In genomic region chr9:91843623-91844111, GRCh38 we compare ENCODE assay signal across 12 cellular contexts.
A peak's percentile ranks its signal among the peaks of the same experiment; 100 is the strongest.
DNase-seq lines count a peak whose midpoint lies in the region; FAIRE-seq and TF ChIP-seq lines count a peak whose summit lies in the region.
"Had no signal": no experiment of that assay in that cellular context is flagged by ENCODE, and none has a peak within 500 bp of the region (broad histone marks: within the 10 kb centered on the region; RNA-seq: fewer than 3 reads in every experiment).

No MANE protein-coding gene starts in this region.

- no peaks in the 10 kb centered on the region for H3K27me3 Mint-ChIP-seq in progenitor cell of endocrine pancreas

- peak in 1 of 2 donors; percentile 30 for TF ChIP-seq POLR2A in adrenal gland (IDR thresholded peaks at IDR 0.05)

- TF ChIP-seq CTCF in adrenal gland (IDR thresholded peaks at IDR 0.05) (no peak), left ventricle myocardium inferior (IDR thresholded peaks at IDR 0.05; ENCODE audit: borderline replicate concordance) (no peak), progenitor cell of endocrine pancreas (IDR thresholded peaks at IDR 0.05; ENCODE audit: unreplicated experiment) (no peak)

- no peaks in the 10 kb centered on the region; the same call in 1 of the 2 replicates for H3K79me2 ChIP-seq in GM23248 (ENCODE audit: insufficient read depth)
- no peaks in the 10 kb centered on the region for H3K79me2 ChIP-seq in Karpas-422 (ENCODE audit: low read length)

- in situ Hi-C loops in GM23248 (cut with MboI), result no loop called here

- no peaks in the 10 kb centered on the region for H3K27me3 ChIP-seq in GM23248 (replicated peaks; ENCODE audit: insufficient read depth)
- H3K27me3 ChIP-seq in adrenal gland, result no peaks in the 10 kb centered on the region
- H3K27me3 ChIP-seq in left ventricle myocardium inferior (ENCODE audit: low read depth), result no peaks in the 10 kb centered on the region
- no peaks in the 10 kb centered on the region for H3K27me3 ChIP-seq in Karpas-422 (ENCODE audit: low read length)

- FAIRE-seq in HTR-8/SVneo (lab: Jason Lieb, UNC), result no peak
- FAIRE-seq: GM12891 had no signal

- peaks cover 26% of the 10 kb centered on the region for H3K4me1 ChIP-seq in GM23248 (ENCODE audit: insufficient read depth)
- H3K4me1 ChIP-seq in adrenal gland (replicated peaks in 1 of 2), result peaks cover 13 to 24% of the 10 kb centered on the region in 2 donors
- H3K4me1 ChIP-seq in left ventricle myocardium inferior, result peaks cover 19% of the 10 kb centered on the region
- no peaks in the 10 kb centered on the region for H3K4me1 ChIP-seq in Karpas-422 (ENCODE audit: low read length)

- peak overlapping the region; percentile 75 for H3K27ac Mint-ChIP-seq in progenitor cell of endocrine pancreas
- H3K27ac Mint-ChIP-seq: natural killer cell treated with Interleukin-12 subunit alpha and Interleukin-12 subunit beta and Interleukin-15 and Interleukin-18, amount 100 ng/mL, for 72 hours had no signal

- peak overlapping the region; percentile 67 for H2AFZ ChIP-seq in GM23248
- H2AFZ ChIP-seq in Karpas-422 (ENCODE audit: low read length), result no peak overlapping the region

- H3K27ac ChIP-seq in GM23248 (no peak overlapping the region; the same call in 1 of the 2 replicates), adrenal gland (peak overlapping the region in 4 of 5 donors; percentile 6 to 77 (median 68)), left ventricle myocardium inferior (replicated peaks) (peak overlapping the region; percentile 50), Karpas-422 (ENCODE audit: low read length) (no peak overlapping the region)

- H3K4me2 ChIP-seq in GM23248 (ENCODE audit: unreplicated experiment) (peak overlapping the region; percentile 62), Karpas-422 (ENCODE audit: low read depth, low read length, poor library complexity, severe bottlenecking) (no peak overlapping the region)

- WGBS in GM23248 (ENCODE audit: low coverage in 1 of 2, low lambda C conversion rate in 2 of 2, missing lambda C conversion rate in 2 of 2), 2 experiments, result 8 to 9% methylated on average over 15 of the region's 15 CpGs
- WGBS in adrenal gland, 4 donors, result 6 to 8% (median 8%) methylated on average over 11 to 15 of the region's 15 CpGs

- no peaks in the 10 kb centered on the region for H3K9me3 ChIP-seq in GM23248 (ENCODE audit: low read depth)
- no peaks in the 10 kb centered on the region for H3K9me3 ChIP-seq in adrenal gland (replicated peaks in 1 of 3)
- H3K9me3 ChIP-seq in left ventricle myocardium inferior (replicated peaks), result no peaks in the 10 kb centered on the region
- H3K9me3 ChIP-seq in Karpas-422 (ENCODE audit: low read length), result no peaks in the 10 kb centered on the region

- no peaks in the 10 kb centered on the region for H3K36me3 Mint-ChIP-seq in progenitor cell of endocrine pancreas (ENCODE audit: insufficient read depth)
- H3K36me3 Mint-ChIP-seq: natural killer cell treated with Interleukin-12 subunit alpha and Interleukin-12 subunit beta and Interleukin-15 and Interleukin-18, amount 100 ng/mL, for 72 hours had no signal

- H3K4me3 Mint-ChIP-seq in progenitor cell of endocrine pancreas (ENCODE audit: low read depth), result no peak overlapping the region
- H3K4me3 Mint-ChIP-seq: central memory CD8-positive, alpha-beta T cell; natural killer cell treated with Interleukin-12 subunit alpha and Interleukin-12 subunit beta and Interleukin-15 and Interleukin-18, amount 100 ng/mL, for 72 hours had no signal

- H3K9me3 Mint-ChIP-seq in progenitor cell of endocrine pancreas (ENCODE audit: low read depth), result no peaks in the 10 kb centered on the region
- H3K9me3 Mint-ChIP-seq: central memory CD8-positive, alpha-beta T cell; natural killer cell treated with Interleukin-12 subunit alpha and Interleukin-12 subunit beta and Interleukin-15 and Interleukin-18, amount 100 ng/mL, for 72 hours had no signal

- H3K36me3 ChIP-seq in GM23248 (ENCODE audit: low read depth), result no peaks in the 10 kb centered on the region
- H3K36me3 ChIP-seq in adrenal gland (replicated peaks in 1 of 2), result no peaks in the 10 kb centered on the region
- no peaks in the 10 kb centered on the region for H3K36me3 ChIP-seq in left ventricle myocardium inferior
- no peaks in the 10 kb centered on the region for H3K36me3 ChIP-seq in Karpas-422 (ENCODE audit: insufficient read depth, low read length)

- H3F3A ChIP-seq in GM23248 (ENCODE audit: insufficient read depth), result peaks cover 7% of the 10 kb centered on the region

- DNase-seq in GM23248 (peak; percentile 65), adrenal gland (peak in 6 of 7 donors; percentile 56 to 89 (median 69)), left ventricle myocardium inferior (peak; percentile 37), progenitor cell of endocrine pancreas (ENCODE audit: low spot score, unreplicated experiment) (no peak), cerebellar cortex (ENCODE audit: low spot score) (no peak), Karpas-422 (no peak), HTR-8/SVneo (ENCODE audit: insufficient read length, low spot score) (no peak)
- no peak for DNase-seq in activated naive CD4-positive, alpha-beta T cell treated with Interleukin-2 at 50 U/mL for 16 hours
- DNase-seq: NCI-H748 treated with DMSO at 0.1 percent for 48 hours had no signal

- H3K9me2 ChIP-seq in GM23248 (ENCODE audit: insufficient read depth) (no peaks in the 10 kb centered on the region), Karpas-422 (replicated peaks; ENCODE audit: insufficient read depth, low read length) (no peaks in the 10 kb centered on the region)

- peaks cover 15% of the 10 kb centered on the region for H3K4me1 Mint-ChIP-seq in progenitor cell of endocrine pancreas (ENCODE audit: low read depth)

- H3K9ac ChIP-seq in GM23248, result peak overlapping the region; percentile 42
- H3K9ac ChIP-seq in Karpas-422 (ENCODE audit: low read length), result no peak overlapping the region

- H4K20me1 ChIP-seq in GM23248 (ENCODE audit: insufficient read depth) (no peaks in the 10 kb centered on the region), Karpas-422 (ENCODE audit: insufficient read depth, low read depth, low read length) (no peaks in the 10 kb centered on the region)

- H3K4me3 ChIP-seq in GM23248 (peak overlapping the region; percentile 25; the same call in 1 of the 2 replicates), adrenal gland (no peak overlapping the region), left ventricle myocardium inferior (peak overlapping the region; percentile 17), Karpas-422 (ENCODE audit: low read length) (no peak overlapping the region)

- intact Hi-C loops in adrenal gland (cut with DNase I), result loop anchor here in 1 of 2 donors (10.0 kb wide), 1 partner anchor 51 kb away; no protein-coding TSS in a partner anchor
- intact Hi-C loops in left ventricle myocardium inferior (cut with micrococcal nuclease), result no loop called here

Comparison
In these comparisons a context has a peak if more than half of its experiments do, and no peak if none do; other contexts are left out.
1. DNase-seq: peak in GM23248 (single experiment), adrenal gland (6 of 7) and left ventricle myocardium inferior (single experiment); none in progenitor cell of endocrine pancreas (single experiment), activated naive CD4-positive, alpha-beta T cell treated with Interleukin-2 at 50 U/mL for 16 hours (single experiment), cerebellar cortex (single experiment), Karpas-422 (single experiment) and HTR-8/SVneo (single experiment).
2. H3K27ac ChIP-seq: peak in adrenal gland (4 of 5) and left ventricle myocardium inferior (single experiment); none in GM23248 (single experiment) and Karpas-422 (single experiment).
3. H3K4me3 ChIP-seq: peak in GM23248 (single experiment) and left ventricle myocardium inferior (single experiment); none in adrenal gland (0 of 4) and Karpas-422 (single experiment).